ENCODE assay signal across 25 cellular contexts in the genomic region with DNA sequence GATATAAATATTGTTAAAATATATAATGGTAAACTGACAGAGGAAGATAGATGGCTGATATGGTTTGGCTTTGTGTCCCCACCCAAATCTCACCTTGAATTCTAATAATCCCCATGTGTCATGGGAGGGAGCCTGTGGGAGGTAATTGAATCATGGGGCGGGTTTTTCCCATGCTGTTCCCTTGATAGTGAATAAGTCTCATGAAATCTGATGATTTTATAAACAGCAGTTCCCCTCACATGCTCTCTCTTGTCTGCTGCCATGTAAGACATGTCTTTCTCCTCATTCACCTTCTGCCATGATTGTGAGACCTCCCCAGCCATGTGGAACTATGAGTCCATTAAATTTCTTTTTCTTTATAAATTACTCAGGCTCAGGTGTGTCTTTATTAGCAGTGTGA. TPM values are rescaled to one million over a fixed set of nuclear protein-coding genes. Genes with fewer than 3 reads are reported as not detected.
DNase-seq lines count a peak whose midpoint lies in the region; ATAC-seq, FAIRE-seq and TF ChIP-seq lines count a peak whose summit lies in the region.
"Had no signal": no experiment of that assay in that cellular context is flagged by ENCODE, and none has a peak within 500 bp of the region (broad histone marks: within the 10 kb centered on the region; RNA-seq: fewer than 3 reads in every experiment).

No MANE protein-coding gene starts in this region.

- no peak overlapping the region for H3K4me3 Mint-ChIP-seq in activated T-helper 1 cell treated with anti-CD3 and anti-CD28 coated beads, Interleukin-12 subunit alpha, Interleukin-12 subunit beta, Interleukin-2, Interleukin-4 antibody, amounts not matched to agents 30 ng/mL and 10 ng/mL and 1 ng/mL, durations not matched to agents 14 hours and 24 hours and 36 hours
- H3K4me3 Mint-ChIP-seq: B cell; CD4-positive, alpha-beta T cell; CD8-positive, alpha-beta T cell had no signal

- intact Hi-C loops in activated T-helper 1 cell treated with anti-CD3 and anti-CD28 coated beads, Interleukin-12 subunit alpha, Interleukin-12 subunit beta, Interleukin-2, Interleukin-4 antibody, amounts not matched to agents 30 ng/mL and 10 ng/mL and 1 ng/mL, durations not matched to agents 14 hours and 24 hours and 36 hours (cut with micrococcal nuclease): no loop called here

- H3K4me3 ChIP-seq in bronchial epithelial cell (ENCODE audit: low read depth, low read length) (no peak overlapping the region), epithelial cell of esophagus (ENCODE audit: low read length) (no peak overlapping the region)
- H3K4me3 ChIP-seq: A549; BLaER1 treated with 17β-estradiol and CSF1 and Interleukin-3, amounts not matched to agents 10 nM and 100 nM; GM12878 had no signal

- peak; percentile 13 for DNase-seq in NCI-H2171 treated with DMSO at 0.1 percent for 48 hours (lab: John Stamatoyannopoulos, UW)
- no peak for DNase-seq in NCI-H2171 (lab: John Stamatoyannopoulos, UW)
- DNase-seq in Daoy (ENCODE audit: low read depth): peak; percentile 7
- peak; percentile 65 for DNase-seq in bronchial epithelial cell (ENCODE audit: low read depth)
- peak; percentile 57 for DNase-seq in epithelial cell of esophagus (ENCODE audit: low read depth)
- no peak for DNase-seq in activated T-helper 1 cell treated with anti-CD3 and anti-CD28 coated beads, Interleukin-12 subunit alpha, Interleukin-12 subunit beta, Interleukin-2, Interleukin-4 antibody, amounts not matched to agents 30 ng/mL and 10 ng/mL and 1 ng/mL, durations not matched to agents 14 hours and 24 hours and 36 hours (ENCODE audit: low spot score)
- DNase-seq: AML-193; Caco-2; Calu3; CD4-positive, alpha-beta T cell; CD8-positive, alpha-beta T cell; DMS79 treated with DMSO at 0.1 percent for 48 hours; EL; GDM1 had no signal

- H3K4me1 Mint-ChIP-seq in activated T-helper 1 cell treated with anti-CD3 and anti-CD28 coated beads, Interleukin-12 subunit alpha, Interleukin-12 subunit beta, Interleukin-2, Interleukin-4 antibody, amounts not matched to agents 30 ng/mL and 10 ng/mL and 1 ng/mL, durations not matched to agents 14 hours and 24 hours and 36 hours (ENCODE audit: low read depth): no peaks in the 10 kb centered on the region
- H3K4me1 Mint-ChIP-seq: B cell had no signal

- H3K27me3 ChIP-seq in bronchial epithelial cell (ENCODE audit: control insufficient read depth, insufficient read depth, low read length): no peaks in the 10 kb centered on the region
- H3K27me3 ChIP-seq: BLaER1 treated with 17β-estradiol and CSF1 and Interleukin-3, amounts not matched to agents 10 nM and 100 nM had no signal

- H3K27ac Mint-ChIP-seq in activated T-helper 1 cell treated with anti-CD3 and anti-CD28 coated beads, Interleukin-12 subunit alpha, Interleukin-12 subunit beta, Interleukin-2, Interleukin-4 antibody, amounts not matched to agents 30 ng/mL and 10 ng/mL and 1 ng/mL, durations not matched to agents 14 hours and 24 hours and 36 hours: no peak overlapping the region
- H3K27ac Mint-ChIP-seq: B cell; CD4-positive, alpha-beta T cell; CD8-positive, alpha-beta T cell had no signal

- H3K9me3 Mint-ChIP-seq in activated T-helper 1 cell treated with anti-CD3 and anti-CD28 coated beads, Interleukin-12 subunit alpha, Interleukin-12 subunit beta, Interleukin-2, Interleukin-4 antibody, amounts not matched to agents 30 ng/mL and 10 ng/mL and 1 ng/mL, durations not matched to agents 14 hours and 24 hours and 36 hours: no peaks in the 10 kb centered on the region
- H3K9me3 Mint-ChIP-seq: CD8-positive, alpha-beta T cell had no signal

- no peaks in the 10 kb centered on the region for H3K36me3 ChIP-seq in bronchial epithelial cell (ENCODE audit: control insufficient read depth, insufficient read depth, low read length)
- H3K36me3 ChIP-seq: BLaER1 treated with 17β-estradiol and CSF1 and Interleukin-3, amounts not matched to agents 10 nM and 100 nM had no signal

- no peak for FAIRE-seq in bronchial epithelial cell (lab: Jason Lieb, UNC)
- FAIRE-seq: A549, D721Med, GM12878, GM12892, GM18507 had no signal

- peaks cover 5% of the 10 kb centered on the region for H3K27me3 Mint-ChIP-seq in activated T-helper 1 cell treated with anti-CD3 and anti-CD28 coated beads, Interleukin-12 subunit alpha, Interleukin-12 subunit beta, Interleukin-2, Interleukin-4 antibody, amounts not matched to agents 30 ng/mL and 10 ng/mL and 1 ng/mL, durations not matched to agents 14 hours and 24 hours and 36 hours (ENCODE audit: insufficient read depth)

- TF ChIP-seq CTCF in bronchial epithelial cell (IDR thresholded peaks at IDR 0.05; ENCODE audit: insufficient read depth, low read length, severe bottlenecking) (no peak), epithelial cell of esophagus (IDR thresholded peaks at IDR 0.05; ENCODE audit: insufficient read depth, low read depth, low read length, missing control alignments) (no peak)

- no peaks in the 10 kb centered on the region for H3K36me3 Mint-ChIP-seq in activated T-helper 1 cell treated with anti-CD3 and anti-CD28 coated beads, Interleukin-12 subunit alpha, Interleukin-12 subunit beta, Interleukin-2, Interleukin-4 antibody, amounts not matched to agents 30 ng/mL and 10 ng/mL and 1 ng/mL, durations not matched to agents 14 hours and 24 hours and 36 hours (ENCODE audit: low read depth)
- H3K36me3 Mint-ChIP-seq: CD8-positive, alpha-beta T cell had no signal

- no peak for ATAC-seq in HG03571 (IDR thresholded peaks at IDR 0.05; ENCODE audit: unreplicated experiment)
- no peak for ATAC-seq in GM21423 (IDR thresholded peaks at IDR 0.05; ENCODE audit: unreplicated experiment)
- ATAC-seq: A549; CD8-positive, alpha-beta T cell; GM12878 had no signal

RNA-seq across cellular contexts. Expression of a gene that starts 46.3 kb away (rescaled TPM):
- total RNA-seq in Daoy (2014; rRNA removed; shearing (Covaris generic)): not detected in 2 replicates
- total RNA-seq in bronchial epithelial cell: not detected in 2 replicates
- total RNA-seq in activated T-helper 1 cell treated with anti-CD3 and anti-CD28 coated beads, Interleukin-12 subunit alpha, Interleukin-12 subunit beta, Interleukin-2, Interleukin-4 antibody, amounts not matched to agents 30 ng/mL and 10 ng/mL and 1 ng/mL, durations not matched to agents 14 hours and 24 hours and 36 hours: not detected in 2 replicates
- total RNA-seq: A172; B cell; Caco-2; Calu3; CD4-positive, alpha-beta T cell; CD8-positive, alpha-beta T cell; G401; GM12878 had no signal

Comparison
In these comparisons a context has a peak if more than half of its experiments do, and no peak if none do; other contexts are left out.
1. DNase-seq: peak in NCI-H2171 treated with DMSO at 0.1 percent for 48 hours (single experiment), Daoy (single experiment), bronchial epithelial cell (single experiment) and epithelial cell of esophagus (single experiment); none in NCI-H2171 (single experiment) and activated T-helper 1 cell treated with anti-CD3 and anti-CD28 coated beads, Interleukin-12 subunit alpha, Interleukin-12 subunit beta, Interleukin-2, Interleukin-4 antibody, amounts not matched to agents 30 ng/mL and 10 ng/mL and 1 ng/mL, durations not matched to agents 14 hours and 24 hours and 36 hours (single experiment).